ENCODE assay signal across 9 cellular contexts in genomic region chr20:49768204-49769124, GRCh38. TPM values are rescaled to one million over a fixed set of nuclear protein-coding genes. Genes with fewer than 3 reads are reported as not detected.
DNase-seq lines count a peak whose midpoint lies in the region; ATAC-seq and TF ChIP-seq lines count a peak whose summit lies in the region.
"Had no signal": no experiment of that assay in that cellular context is flagged by ENCODE, and none has a peak within 500 bp of the region (broad histone marks: within the 10 kb centered on the region; RNA-seq: fewer than 3 reads in every experiment).

No MANE protein-coding gene starts in this region.

- H3K36me3 Mint-ChIP-seq in activated T-cell treated with anti-CD3 and anti-CD28 coated beads, Interleukin-2, amount 50 U/mL, for 72 hours (ENCODE audit: insufficient read depth in 2 of 2) = no peaks in the 10 kb centered on the region
- H3K36me3 Mint-ChIP-seq: IgD-negative memory B cell had no signal

- 28 to 42% (median 40%) methylated on average over 8 of the region's 8 CpGs for WGBS in heart left ventricle, 4 donors

- peaks cover 0 to 67% (median 18%) of the 10 kb centered on the region in 12 donors for H3K4me1 ChIP-seq in heart left ventricle

- peak overlapping the region; percentile 30 to 47 for H3K4me3 Mint-ChIP-seq in activated T-cell treated with anti-CD3 and anti-CD28 coated beads, Interleukin-2, amount 50 U/mL, for 72 hours

- intact Hi-C loops in heart left ventricle (cut with DNase I) = loop anchor here in 1 of 10 donors (2.0 kb wide), 1 partner anchor 44 kb away; the partner anchor contains the start of gene SLC9A8

- peak overlapping the region; percentile 4 to 76 (median 61) for H3K27ac ChIP-seq in heart left ventricle

- peak; percentile 44 to 59 for ATAC-seq in activated T-cell treated with anti-CD3 and anti-CD28 coated beads, Interleukin-2, amount 50 U/mL, for 72 hours (replicated peaks in 1 of 2)
- ATAC-seq in heart left ventricle = peak; percentile 66 to 75 (median 70)
- ATAC-seq in HG03520 (IDR thresholded peaks at IDR 0.05; ENCODE audit: unreplicated experiment) = no peak
- no peak for ATAC-seq in GM19463 (IDR thresholded peaks at IDR 0.05; ENCODE audit: unreplicated experiment)

- H3K4me3 ChIP-seq in MG63 (no peak overlapping the region), heart left ventricle (no peak overlapping the region), retinal pigment epithelial cell (ENCODE audit: low read length) (no peak overlapping the region)

- TF ChIP-seq CTCF in heart left ventricle (IDR thresholded peaks at IDR 0.05) = no peak
- no peak for TF ChIP-seq CTCF in retinal pigment epithelial cell (conservative IDR thresholded peaks at IDR 0.05; ENCODE audit: low read depth, low read length)

- no peaks in the 10 kb centered on the region for H3K9me3 ChIP-seq in MG63
- H3K9me3 ChIP-seq in heart left ventricle = no peaks in the 10 kb centered on the region

- peaks cover 20% of the 10 kb centered on the region for H3K4me1 Mint-ChIP-seq in activated T-cell treated with anti-CD3 and anti-CD28 coated beads, Interleukin-2, amount 50 U/mL, for 72 hours (ENCODE audit: low read depth)
- H3K4me1 Mint-ChIP-seq: IgD-negative memory B cell had no signal

- peaks cover 0 to 1% of the 10 kb centered on the region in 2 donors for H3K9me3 Mint-ChIP-seq in activated T-cell treated with anti-CD3 and anti-CD28 coated beads, Interleukin-2, amount 50 U/mL, for 72 hours
- H3K9me3 Mint-ChIP-seq: IgD-negative memory B cell had no signal

- DNase-seq in DMS153 treated with DMSO at 0.1 percent for 48 hours (lab: John Stamatoyannopoulos, UW; ENCODE audit: unreplicated experiment) = peak; percentile 27
- peak; percentile 57 for DNase-seq in MG63
- DNase-seq in activated T-cell treated with anti-CD3 and anti-CD28 coated beads, Interleukin-2, amount 50 U/mL, for 72 hours = no peak
- DNase-seq in heart left ventricle = peak in 4 of 5 donors; percentile 32 to 69 (median 35)
- peak; percentile 48 for DNase-seq in retinal pigment epithelial cell (ENCODE audit: low read depth)
- DNase-seq in effector CD8-positive, alpha-beta T cell (lab: John Stamatoyannopoulos, UW) = no peak

- peaks cover 67% of the 10 kb centered on the region for H3K27me3 Mint-ChIP-seq in activated T-cell treated with anti-CD3 and anti-CD28 coated beads, Interleukin-2, amount 50 U/mL, for 72 hours (ENCODE audit: low read depth)

- H3K36me3 ChIP-seq in MG63 (no peaks in the 10 kb centered on the region), heart left ventricle (no peaks in the 10 kb centered on the region)

- H3K27me3 ChIP-seq in MG63 (no peaks in the 10 kb centered on the region), heart left ventricle (no peaks in the 10 kb centered on the region)

- no peak for TF ChIP-seq POLR2A in heart left ventricle (IDR thresholded peaks at IDR 0.05)

- no peak overlapping the region for H3K27ac Mint-ChIP-seq in activated T-cell treated with anti-CD3 and anti-CD28 coated beads, Interleukin-2, amount 50 U/mL, for 72 hours
- H3K27ac Mint-ChIP-seq: IgD-negative memory B cell had no signal

RNA-seq across cellular contexts. Expression of gene SLC9A8, which starts 44.2 kb away (rescaled TPM):
- total RNA-seq in MG63 (2014; rRNA removed; shearing (Covaris generic); ENCODE audit: low replicate concordance) = 1.2 and 3.2 TPM in 2 replicates
- total RNA-seq in activated T-cell treated with anti-CD3 and anti-CD28 coated beads, Interleukin-2, amount 50 U/mL, for 72 hours = 10 to 100 TPM; 19.0 to 19.9 TPM
- 10 to 100 TPM in 1 of 9 donors, 1 to 10 TPM in 8; 4.6 to 12.5 (median 6.3) TPM for total RNA-seq in heart left ventricle
- 1 to 10 TPM; 5.3 to 5.5 TPM for polyA plus RNA-seq in heart left ventricle

RNA-seq across cellular contexts. Expression of gene B4GALT5, which starts 54.8 kb away (rescaled TPM):
- total RNA-seq in MG63 (2014; rRNA removed; shearing (Covaris generic); ENCODE audit: low replicate concordance) = 20.3 and 20.4 TPM in 2 replicates
- total RNA-seq in activated T-cell treated with anti-CD3 and anti-CD28 coated beads, Interleukin-2, amount 50 U/mL, for 72 hours = 10 to 100 TPM; 14.8 to 27.3 TPM
- 10 to 100 TPM; 17.0 to 60.4 (median 33.5) TPM for total RNA-seq in heart left ventricle
- 10 to 100 TPM in 1 of 2 donors, 1 to 10 TPM in 1; 7.0 to 29.3 TPM for polyA plus RNA-seq in heart left ventricle

Comparison
In these comparisons a context has a peak if more than half of its experiments do, and no peak if none do; other contexts are left out.
1. DNase-seq: peak in DMS153 treated with DMSO at 0.1 percent for 48 hours (single experiment), MG63 (single experiment), heart left ventricle (4 of 5) and retinal pigment epithelial cell (single experiment); none in activated T-cell treated with anti-CD3 and anti-CD28 coated beads, Interleukin-2, amount 50 U/mL, for 72 hours (0 of 2) and effector CD8-positive, alpha-beta T cell (single experiment).
2. ATAC-seq: peak in activated T-cell treated with anti-CD3 and anti-CD28 coated beads, Interleukin-2, amount 50 U/mL, for 72 hours (2 of 2) and heart left ventricle (4 of 4); none in HG03520 (single experiment) and GM19463 (single experiment).